8 cellular contexts compared by ENCODE assay signal in the genomic region with DNA sequence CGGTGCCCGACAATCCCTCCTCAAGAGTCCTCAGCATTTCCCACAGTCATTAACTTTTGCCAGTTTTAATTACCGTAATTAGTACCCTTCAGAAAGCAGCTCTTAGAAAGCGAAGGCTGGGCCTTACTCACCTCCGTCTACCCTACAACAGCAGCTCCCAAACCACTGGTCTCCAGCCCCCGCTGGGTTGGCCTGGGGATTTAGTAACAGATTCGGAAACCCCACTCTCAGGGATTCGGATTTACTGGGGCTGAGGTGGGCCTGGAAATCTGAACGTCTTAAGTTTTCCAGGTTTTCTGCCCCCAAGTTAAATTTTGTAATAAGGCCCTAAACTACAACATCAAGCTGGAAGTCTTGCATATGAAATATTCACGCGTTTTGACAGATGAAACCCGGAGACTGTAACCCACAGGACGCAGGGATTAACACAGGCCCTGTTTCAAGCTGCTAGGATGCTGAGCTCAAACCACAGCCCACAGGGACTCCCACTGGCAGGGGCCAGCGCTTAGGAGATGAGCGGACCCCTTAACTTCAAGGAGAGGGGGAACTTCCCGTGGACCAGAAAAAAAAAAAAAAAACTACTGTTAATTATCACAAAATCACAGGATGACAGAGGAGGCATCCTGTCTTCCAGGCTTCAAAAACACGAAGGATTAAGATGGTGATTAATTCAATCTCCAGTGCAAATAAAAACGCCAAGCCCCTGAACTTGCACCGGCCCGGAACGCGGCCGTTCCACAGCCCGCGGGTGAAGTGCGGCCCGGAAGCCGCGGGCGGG. TPM values are rescaled to one million over a fixed set of nuclear protein-coding genes. Genes with fewer than 3 reads are reported as not detected.
DNase-seq lines count a peak whose midpoint lies in the region; ATAC-seq and TF ChIP-seq lines count a peak whose summit lies in the region.

No MANE protein-coding gene starts in this region.

- DNase-seq in CD8-positive, alpha-beta T cell, result peak in 1 of 7 experiments; percentile 38
- DNase-seq in activated CD8-positive, alpha-beta T cell treated with anti-CD3 and anti-CD28 coated beads for 36 hours, result peak; percentile 46
- DNase-seq in fibroblast of villous mesenchyme (ENCODE audit: low read depth) (peak; percentile 48), renal cortical epithelial cell (ENCODE audit: low read depth) (peak; percentile 10), NCI-H774 (lab: John Stamatoyannopoulos, UW) (no peak), NCI-H1092 (lab: John Stamatoyannopoulos, UW) (no peak)
- DNase-seq in activated CD8-positive, alpha-beta memory T cell treated with anti-CD3 and anti-CD28 coated beads, Interleukin-2, amount 50 U/mL, for 4 hours, result no peak

- H3K4me3 Mint-ChIP-seq in CD8-positive, alpha-beta T cell, result peak overlapping the region; percentile 89
- H3K4me3 Mint-ChIP-seq in activated CD8-positive, alpha-beta T cell treated with anti-CD3 and anti-CD28 coated beads for 36 hours, result peak overlapping the region; percentile 84

- H3K36me3 Mint-ChIP-seq in CD8-positive, alpha-beta T cell, result peaks cover 8% of the 10 kb centered on the region
- peaks cover 17% of the 10 kb centered on the region for H3K36me3 Mint-ChIP-seq in activated CD8-positive, alpha-beta T cell treated with anti-CD3 and anti-CD28 coated beads for 36 hours (ENCODE audit: low read depth)

- H3K4me3 ChIP-seq in CD8-positive, alpha-beta T cell (ENCODE audit: low read depth, low read length), result peak overlapping the region; percentile 71
- H3K4me3 ChIP-seq in fibroblast of villous mesenchyme (ENCODE audit: low read depth, low read length), result peak overlapping the region; percentile 62

- H3K9me3 Mint-ChIP-seq in CD8-positive, alpha-beta T cell, result no peaks in the 10 kb centered on the region
- no peaks in the 10 kb centered on the region for H3K9me3 Mint-ChIP-seq in activated CD8-positive, alpha-beta T cell treated with anti-CD3 and anti-CD28 coated beads for 36 hours

- POLR2A ChIA-PET in CD8-positive, alpha-beta T cell (lab: Charles Lee), result interaction anchor here (0.8 to 2.8 kb wide), 8 partner anchors 10 to 260 kb away, joined by 3 to 9 read pairs (median 4); partner anchors contain the start of gene PER2
- POLR2A ChIA-PET in activated CD8-positive, alpha-beta T cell treated with anti-CD3 and anti-CD28 coated beads for 36 hours (lab: Charles Lee), result interaction anchor here (0.7 to 2.8 kb wide), 7 partner anchors 9 to 270 kb away, joined by 3 to 8 read pairs (median 3); partner anchors contain the start of gene PER2

- CTCF ChIA-PET in CD8-positive, alpha-beta T cell (lab: Charles Lee), result interaction anchor here (1.3 to 2.1 kb wide), 2 partner anchors 10 to 61 kb away, joined by 3 to 7 read pairs; no protein-coding TSS in a partner anchor
- CTCF ChIA-PET in activated CD8-positive, alpha-beta T cell treated with anti-CD3 and anti-CD28 coated beads for 36 hours (lab: Charles Lee), result interaction anchor here (0.7 to 2.5 kb wide), 6 partner anchors 10 to 866 kb away, joined by 3 to 13 read pairs (median 4); partner anchors contain the start of gene ERFE

- TF ChIP-seq CTCF in CD8-positive, alpha-beta T cell (IDR thresholded peaks at IDR 0.05), result no peak
- TF ChIP-seq CTCF in activated CD8-positive, alpha-beta T cell treated with anti-CD3 and anti-CD28 coated beads for 36 hours (IDR thresholded peaks at IDR 0.05), result no peak
- TF ChIP-seq CTCF in fibroblast of villous mesenchyme (IDR thresholded peaks at IDR 0.05; ENCODE audit: insufficient read depth, low read depth, low read length), result no peak

- peaks cover 46% of the 10 kb centered on the region for H3K4me1 ChIP-seq in CD8-positive, alpha-beta T cell (ENCODE audit: insufficient read depth, low read length)

- H3K27ac Mint-ChIP-seq in CD8-positive, alpha-beta T cell, result peak overlapping the region; percentile 91
- peak overlapping the region; percentile 86 for H3K27ac Mint-ChIP-seq in activated CD8-positive, alpha-beta T cell treated with anti-CD3 and anti-CD28 coated beads for 36 hours

- peaks cover 53% of the 10 kb centered on the region for H3K4me1 Mint-ChIP-seq in CD8-positive, alpha-beta T cell (ENCODE audit: low read depth)
- H3K4me1 Mint-ChIP-seq in activated CD8-positive, alpha-beta T cell treated with anti-CD3 and anti-CD28 coated beads for 36 hours (ENCODE audit: low read depth), result peaks cover 41% of the 10 kb centered on the region

- no peaks in the 10 kb centered on the region for H3K9me3 ChIP-seq in CD8-positive, alpha-beta T cell (ENCODE audit: low read length)

- intact Hi-C loops in CD8-positive, alpha-beta T cell (cut with DNase I, micrococcal nuclease), result loop anchor here (1.0 to 10.0 kb wide), 13 partner anchors 28 to 508 kb away; partner anchors contain the start of genes ASB1 (in 1 of the 2), PER2 (in 1 of the 2), SCLY (in 1 of the 2) and TRAF3IP1 (in 1 of the 2)
- intact Hi-C loops in activated CD8-positive, alpha-beta T cell treated with anti-CD3 and anti-CD28 coated beads for 36 hours (cut with micrococcal nuclease), result no loop called here

- H3K27me3 Mint-ChIP-seq in CD8-positive, alpha-beta T cell (ENCODE audit: low read depth), result peaks cover 2% of the 10 kb centered on the region
- no peaks in the 10 kb centered on the region for H3K27me3 Mint-ChIP-seq in activated CD8-positive, alpha-beta T cell treated with anti-CD3 and anti-CD28 coated beads for 36 hours

- no peaks in the 10 kb centered on the region for H3K27me3 ChIP-seq in CD8-positive, alpha-beta T cell (ENCODE audit: insufficient read depth, low read length)

- no peak for ATAC-seq in CD8-positive, alpha-beta T cell
- peak; percentile 12 for ATAC-seq in HG02938 (IDR thresholded peaks at IDR 0.05; ENCODE audit: unreplicated experiment)
- no peak for ATAC-seq in activated CD8-positive, alpha-beta T cell treated with anti-CD3 and anti-CD28 coated beads for 36 hours

- H3K27ac ChIP-seq in CD8-positive, alpha-beta T cell (ENCODE audit: low read depth, low read length), result peak overlapping the region; percentile 71

- H3K36me3 ChIP-seq in CD8-positive, alpha-beta T cell (ENCODE audit: insufficient read depth, low read length), result peaks cover 4% of the 10 kb centered on the region

RNA-seq across cellular contexts. Expression of gene ILKAP, which starts 1.0 kb away (rescaled TPM):
- 100 to 1,000 TPM; 133 to 144 TPM for total RNA-seq in CD8-positive, alpha-beta T cell
- total RNA-seq in activated CD8-positive, alpha-beta T cell treated with anti-CD3 and anti-CD28 coated beads for 36 hours, result 10 to 100 TPM; 42.1 to 43.3 TPM
- total RNA-seq in fibroblast of villous mesenchyme (21.6 and 22.5 TPM in 2 replicates), renal cortical epithelial cell (11.8 and 20.7 TPM in 2 replicates)

RNA-seq across cellular contexts. Expression of gene HES6, which starts 37.3 kb away (rescaled TPM):
- total RNA-seq in CD8-positive, alpha-beta T cell, result 1 to 10 TPM in 1 of 2 experiments, under 1 TPM in 1; 0.98 to 1.5 TPM
- total RNA-seq in activated CD8-positive, alpha-beta T cell treated with anti-CD3 and anti-CD28 coated beads for 36 hours, result 1 to 10 TPM; 5.2 to 5.6 TPM
- total RNA-seq in fibroblast of villous mesenchyme, result 2.2 and 6.1 TPM in 2 replicates
- 2.4 and 15.6 TPM in 2 replicates for total RNA-seq in renal cortical epithelial cell

RNA-seq across cellular contexts. Expression of gene ERFE, which starts 43.7 kb away (rescaled TPM):
- total RNA-seq in CD8-positive, alpha-beta T cell, result not detected
- total RNA-seq in activated CD8-positive, alpha-beta T cell treated with anti-CD3 and anti-CD28 coated beads for 36 hours, result 1 to 10 TPM in 1 of 2 experiments, under 1 TPM in 1; 0.99 to 1.0 TPM
- total RNA-seq in fibroblast of villous mesenchyme (0.86 and 2.9 TPM in 2 replicates), renal cortical epithelial cell (10.4 and 13.9 TPM in 2 replicates)

Comparison
In these comparisons a context has a peak if more than half of its experiments do, and no peak if none do; other contexts are left out.
1. DNase-seq: peak in activated CD8-positive, alpha-beta T cell treated with anti-CD3 and anti-CD28 coated beads for 36 hours (single experiment), fibroblast of villous mesenchyme (single experiment) and renal cortical epithelial cell (single experiment); none in NCI-H774 (single experiment), NCI-H1092 (single experiment) and activated CD8-positive, alpha-beta memory T cell treated with anti-CD3 and anti-CD28 coated beads, Interleukin-2, amount 50 U/mL, for 4 hours (single experiment).